ENCODE assay signal across 21 cellular contexts in the genomic region with DNA sequence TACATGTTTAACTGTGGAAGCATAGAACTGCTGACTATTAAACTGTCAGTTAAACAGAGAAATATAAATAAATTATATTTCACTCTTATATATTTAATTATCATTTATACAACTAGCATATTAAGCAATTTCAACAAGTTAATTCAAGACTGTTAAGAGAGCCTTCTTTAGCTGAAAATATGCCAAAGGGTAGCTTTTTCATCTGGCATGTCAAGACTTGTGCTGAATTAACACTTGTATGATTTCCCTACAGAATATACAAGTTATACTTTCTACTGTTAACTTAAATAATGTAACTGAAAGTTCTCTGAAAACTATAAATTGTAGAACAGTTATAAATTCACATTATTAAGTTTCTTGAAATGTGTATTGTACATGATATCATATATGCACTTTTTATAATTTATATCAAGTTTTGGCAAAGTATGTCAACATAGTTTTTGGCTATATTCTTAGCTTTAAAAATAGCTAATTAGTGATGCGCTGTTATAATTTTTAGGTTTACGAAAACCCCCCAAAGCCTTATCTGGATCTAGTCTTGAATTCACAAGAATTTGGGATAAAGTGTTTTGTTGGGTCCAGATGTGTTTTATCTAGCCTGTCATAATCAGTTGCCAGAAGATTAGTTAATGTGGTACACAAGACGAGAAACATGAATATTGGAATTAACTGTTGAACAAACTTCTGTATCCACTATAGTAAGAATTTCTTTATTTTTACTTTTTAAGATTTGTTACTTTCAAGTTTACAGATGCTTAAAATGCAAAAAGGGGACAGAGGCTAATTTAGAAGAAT.
"Had no signal": no experiment of that assay in that cellular context is flagged by ENCODE, and none has a peak within 500 bp of the region (broad histone marks: within the 10 kb centered on the region; RNA-seq: fewer than 3 reads in every experiment).

No MANE protein-coding gene starts in this region.

- H3K4me3 ChIP-seq: adrenal gland, ascending aorta, colonic mucosa, dorsolateral prefrontal cortex, esophagus squamous epithelium, prostate gland, upper lobe of left lung had no signal

- H3K4me1 ChIP-seq: adrenal gland, ascending aorta, colonic mucosa, prostate gland, upper lobe of left lung had no signal

- H3K27me3 Mint-ChIP-seq: activated naive CD8-positive, alpha-beta T cell; activated T-helper 17 cell treated with anti-CD3 and anti-CD28 coated beads, Interleukin-2, amount 50 U/mL, for 72 hours; central memory CD8-positive, alpha-beta T cell; effector memory CD8-positive, alpha-beta T cell; naive thymus-derived CD8-positive, alpha-beta T cell had no signal

- DNase-seq: activated CD4-positive, alpha-beta T cell treated with anti-CD3 and anti-CD28 coated beads for 1 hour; activated CD4-positive, alpha-beta T cell treated with anti-CD3 and anti-CD28 coated beads, Interleukin-2, amount 50 U/mL, for 1 hour; activated T-cell treated with anti-CD3 and anti-CD28 coated beads, Interleukin-2, amount 50 U/mL, for 1 hour; adrenal gland; colonic mucosa; dorsolateral prefrontal cortex; effector memory CD8-positive, alpha-beta T cell; esophagus squamous epithelium; naive thymus-derived CD8-positive, alpha-beta T cell; stimulated activated CD4-positive, alpha-beta T cell treated with anti-CD3 and anti-CD28 coated beads, Interleukin-4, amount 100 ng/mL, for 24 hours; stimulated activated naive CD4-positive, alpha-beta T cell treated with Interleukin-2 at 50 U/mL for 16 hours; T-helper 9 cell; upper lobe of left lung had no signal

- H3K27ac Mint-ChIP-seq: activated naive CD8-positive, alpha-beta T cell; activated T-helper 17 cell treated with anti-CD3 and anti-CD28 coated beads, Interleukin-2, amount 50 U/mL, for 72 hours; effector memory CD8-positive, alpha-beta T cell; mesothelial cell of epicardium; naive thymus-derived CD8-positive, alpha-beta T cell had no signal

- H3K4me1 Mint-ChIP-seq: activated T-helper 17 cell treated with anti-CD3 and anti-CD28 coated beads, Interleukin-2, amount 50 U/mL, for 72 hours; central memory CD8-positive, alpha-beta T cell; naive thymus-derived CD8-positive, alpha-beta T cell had no signal

- H3K4me3 Mint-ChIP-seq: activated naive CD8-positive, alpha-beta T cell; activated T-helper 17 cell treated with anti-CD3 and anti-CD28 coated beads, Interleukin-2, amount 50 U/mL, for 72 hours; central memory CD8-positive, alpha-beta T cell; effector memory CD8-positive, alpha-beta T cell; mesothelial cell of epicardium; naive thymus-derived CD8-positive, alpha-beta T cell had no signal

- H3K36me3 Mint-ChIP-seq: activated naive CD8-positive, alpha-beta T cell; mesothelial cell of epicardium; naive thymus-derived CD8-positive, alpha-beta T cell had no signal

- H3K9me3 Mint-ChIP-seq: activated T-helper 17 cell treated with anti-CD3 and anti-CD28 coated beads, Interleukin-2, amount 50 U/mL, for 72 hours; central memory CD8-positive, alpha-beta T cell; effector memory CD8-positive, alpha-beta T cell; mesothelial cell of epicardium; naive thymus-derived CD8-positive, alpha-beta T cell had no signal

- H3K9me3 ChIP-seq: adrenal gland, ascending aorta, colonic mucosa, esophagus squamous epithelium, prostate gland, upper lobe of left lung had no signal

- H3K27me3 ChIP-seq: adrenal gland, ascending aorta, brain microvascular endothelial cell, colonic mucosa, esophagus squamous epithelium, upper lobe of left lung had no signal

- H3K27ac ChIP-seq: adrenal gland, ascending aorta, brain microvascular endothelial cell, colonic mucosa, dorsolateral prefrontal cortex, esophagus squamous epithelium, prostate gland, upper lobe of left lung had no signal

- FAIRE-seq: endothelial cell of umbilical vein had no signal

- H3K36me3 ChIP-seq: adrenal gland, ascending aorta, brain microvascular endothelial cell, colonic mucosa, esophagus squamous epithelium, prostate gland, upper lobe of left lung had no signal

- ATAC-seq: activated T-helper 17 cell treated with anti-CD3 and anti-CD28 coated beads, Interleukin-2, amount 50 U/mL, for 72 hours; effector memory CD8-positive, alpha-beta T cell; naive thymus-derived CD8-positive, alpha-beta T cell had no signal
